In the genomic region with DNA sequence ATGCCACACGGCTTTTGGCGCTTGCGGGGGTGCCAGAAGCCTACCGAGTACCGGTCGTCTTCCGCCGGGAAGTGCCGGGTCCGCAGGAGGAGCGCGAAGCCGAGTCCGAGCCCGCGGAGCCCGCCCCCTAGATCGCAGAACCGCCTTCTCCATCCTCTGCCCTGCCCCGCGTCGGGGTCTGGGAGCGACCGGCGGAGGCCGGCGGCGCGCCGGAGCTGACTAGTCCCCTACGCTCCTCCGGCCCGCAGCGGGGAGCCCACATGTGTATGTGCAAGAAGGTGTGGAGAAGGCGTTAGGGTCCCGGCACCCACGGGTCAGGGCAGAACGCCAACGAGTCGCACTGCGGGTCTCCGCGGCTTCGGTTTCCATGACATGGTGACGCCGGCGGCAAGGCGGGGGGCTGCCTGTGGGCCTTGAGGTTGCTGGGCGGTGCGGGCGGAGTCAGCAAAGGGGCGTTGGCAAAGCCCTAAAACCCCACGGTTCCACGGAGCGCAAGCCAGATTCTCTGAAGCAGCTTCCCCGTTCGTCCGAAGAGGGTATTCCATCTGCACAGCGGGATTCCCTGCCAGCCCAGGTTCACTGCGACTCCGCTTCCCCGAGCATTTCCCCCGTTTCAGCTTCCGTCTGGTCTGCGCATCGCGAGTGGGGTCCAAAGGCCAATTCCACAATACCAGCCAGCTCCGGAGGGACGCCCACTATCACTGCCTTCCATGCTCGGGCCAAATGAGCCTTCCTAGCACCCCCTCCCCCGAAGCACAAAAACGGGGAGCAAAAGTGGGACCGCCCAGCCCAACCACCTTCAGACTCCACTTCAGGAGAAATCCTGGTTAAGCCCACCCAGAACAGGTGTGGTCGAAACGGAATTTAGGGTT, we compare ENCODE assay signal across 8 cellular contexts. TPM values are rescaled to one million over a fixed set of nuclear protein-coding genes. Genes with fewer than 3 reads are reported as not detected.
DNase-seq lines count a peak whose midpoint lies in the region; ATAC-seq, FAIRE-seq and TF ChIP-seq lines count a peak whose summit lies in the region.

No MANE protein-coding gene starts in this region.

- H3K27ac Mint-ChIP-seq in CD8-positive, alpha-beta T cell, result no peak overlapping the region
- peak overlapping the region; percentile 86 for H3K27ac Mint-ChIP-seq in astrocyte (ENCODE audit: unreplicated experiment)

- no peak overlapping the region for H3K27ac ChIP-seq in CD8-positive, alpha-beta T cell (ENCODE audit: low read depth, low read length)
- H3K27ac ChIP-seq in HUES48 (ENCODE audit: low read depth, low read length) (no peak overlapping the region), astrocyte (ENCODE audit: low read depth, low read length) (no peak overlapping the region), muscle layer of duodenum (ENCODE audit: low read length) (no peak overlapping the region)

- POLR2A ChIA-PET in CD8-positive, alpha-beta T cell (lab: Charles Lee), result no interaction called here

- H3K9ac ChIP-seq in HUES48 (ENCODE audit: low read depth, low read length) (no peak overlapping the region), astrocyte (ENCODE audit: low read length) (no peak overlapping the region)

- CTCF ChIA-PET in CD8-positive, alpha-beta T cell (lab: Charles Lee), result no interaction called here

- H3K36me3 ChIP-seq in CD8-positive, alpha-beta T cell (ENCODE audit: insufficient read depth, low read length), result no peaks in the 10 kb centered on the region
- H3K36me3 ChIP-seq in HUES48 (ENCODE audit: control insufficient read depth, insufficient read depth, low read length) (no peaks in the 10 kb centered on the region), astrocyte (ENCODE audit: insufficient read depth, low read length) (no peaks in the 10 kb centered on the region), muscle layer of duodenum (ENCODE audit: control insufficient read depth in 1 of 2, insufficient read depth in 2 of 2, low read length in 2 of 2) (no peaks in the 10 kb centered on the region)

- intact Hi-C loops in CD8-positive, alpha-beta T cell (cut with DNase I, micrococcal nuclease), result loop anchor here in 1 of 2 experiments (5.0 kb wide), 1 partner anchor 398 kb away; no protein-coding TSS in a partner anchor

- peaks cover 79% of the 10 kb centered on the region for H3K4me1 ChIP-seq in CD8-positive, alpha-beta T cell (ENCODE audit: insufficient read depth, low read length)
- peaks cover 56% of the 10 kb centered on the region for H3K4me1 ChIP-seq in HUES48 (ENCODE audit: control insufficient read depth, insufficient read depth, low read length)
- peaks cover 27% of the 10 kb centered on the region for H3K4me1 ChIP-seq in astrocyte (ENCODE audit: insufficient read depth, low read length)
- peaks cover 0 to 77% of the 10 kb centered on the region in 2 donors for H3K4me1 ChIP-seq in muscle layer of duodenum (ENCODE audit: control insufficient read depth in 1 of 2, insufficient read depth in 2 of 2, low read length in 2 of 2)

- H3K4me2 ChIP-seq in astrocyte (ENCODE audit: low read length), result peak overlapping the region; percentile 70

- no peaks in the 10 kb centered on the region for H3K9me3 ChIP-seq in CD8-positive, alpha-beta T cell (ENCODE audit: low read length)
- H3K9me3 ChIP-seq in HUES48 (ENCODE audit: control insufficient read depth, insufficient read depth, low read length) (no peaks in the 10 kb centered on the region), astrocyte (ENCODE audit: insufficient read depth, low read depth, low read length) (peaks cover 11% of the 10 kb centered on the region), muscle layer of duodenum (ENCODE audit: control insufficient read depth in 1 of 2, low read length in 2 of 2) (no peaks in the 10 kb centered on the region)

- H3K27me3 Mint-ChIP-seq in CD8-positive, alpha-beta T cell (ENCODE audit: low read depth), result peaks cover 83% of the 10 kb centered on the region
- peaks cover 63% of the 10 kb centered on the region for H3K27me3 Mint-ChIP-seq in astrocyte (ENCODE audit: low read depth, unreplicated experiment)

- no peaks in the 10 kb centered on the region for H3K36me3 Mint-ChIP-seq in CD8-positive, alpha-beta T cell
- peaks cover 14% of the 10 kb centered on the region for H3K36me3 Mint-ChIP-seq in astrocyte (ENCODE audit: low read depth, unreplicated experiment)

- peaks cover 68% of the 10 kb centered on the region for H3K4me1 Mint-ChIP-seq in CD8-positive, alpha-beta T cell (ENCODE audit: low read depth)
- H3K4me1 Mint-ChIP-seq in astrocyte (ENCODE audit: low read depth, unreplicated experiment), result peaks cover 20% of the 10 kb centered on the region

- FAIRE-seq in astrocyte (lab: Jason Lieb, UNC), result no peak

- ATAC-seq in CD8-positive, alpha-beta T cell, result peak; percentile 21
- ATAC-seq in GM19452 (IDR thresholded peaks at IDR 0.05; ENCODE audit: unreplicated experiment), result no peak

- DNase-seq in CD8-positive, alpha-beta T cell, result peak in 2 of 7 experiments; percentile 38 to 59
- DNase-seq in astrocyte (ENCODE audit: low read depth) (no peak), Ammon's horn (ENCODE audit: low spot score) (no peak), OCI-M2 (lab: John Stamatoyannopoulos, UW; ENCODE audit: unreplicated experiment) (no peak)
- DNase-seq in stimulated activated CD4-positive, alpha-beta T cell treated with anti-CD3 and anti-CD28 coated beads, Interleukin-4, amount 100 ng/mL, for 24 hours, result no peak

- H3K27me3 ChIP-seq in CD8-positive, alpha-beta T cell (ENCODE audit: insufficient read depth, low read length), result peaks cover 96% of the 10 kb centered on the region
- H3K27me3 ChIP-seq in HUES48 (ENCODE audit: control insufficient read depth, insufficient read depth, low read length), result peaks cover 100% of the 10 kb centered on the region
- H3K27me3 ChIP-seq in astrocyte (ENCODE audit: insufficient read depth, low read length), result peaks cover 98% of the 10 kb centered on the region
- peaks cover 97% of the 10 kb centered on the region for H3K27me3 ChIP-seq in muscle layer of duodenum (ENCODE audit: low read depth, low read length)

- no peaks in the 10 kb centered on the region for H3K79me2 ChIP-seq in astrocyte (ENCODE audit: insufficient read depth, low read length)

- no peak for TF ChIP-seq CTCF in CD8-positive, alpha-beta T cell (IDR thresholded peaks at IDR 0.05)
- no peak for TF ChIP-seq CTCF in astrocyte (IDR thresholded peaks at IDR 0.05; ENCODE audit: insufficient read depth, low read depth, low read length)

- peak overlapping the region; percentile 60 for H3K4me3 Mint-ChIP-seq in CD8-positive, alpha-beta T cell
- peak overlapping the region; percentile 88 for H3K4me3 Mint-ChIP-seq in astrocyte (ENCODE audit: unreplicated experiment)

- H3K4me3 ChIP-seq in CD8-positive, alpha-beta T cell (ENCODE audit: low read depth, low read length), result peak overlapping the region; percentile 18
- H3K4me3 ChIP-seq in HUES48 (ENCODE audit: low read depth, low read length) (peak overlapping the region; percentile 65), astrocyte (ENCODE audit: insufficient read depth, low read depth, low read length) (no peak overlapping the region), muscle layer of duodenum (ENCODE audit: low read depth in 1 of 2, low read length in 2 of 2) (peak overlapping the region; percentile 3 to 7)

- H4K20me1 ChIP-seq in astrocyte (ENCODE audit: insufficient read depth, low read length), result peaks cover 46% of the 10 kb centered on the region

- no peaks in the 10 kb centered on the region for H3K9me3 Mint-ChIP-seq in CD8-positive, alpha-beta T cell
- peaks cover 13% of the 10 kb centered on the region for H3K9me3 Mint-ChIP-seq in astrocyte (ENCODE audit: unreplicated experiment)

- H2AFZ ChIP-seq in astrocyte (ENCODE audit: low read depth, low read length), result peak overlapping the region; percentile 30

RNA-seq across cellular contexts. Expression of a gene that starts 2.3 kb away (rescaled TPM):
- total RNA-seq in CD8-positive, alpha-beta T cell, result not detected
- total RNA-seq in astrocyte, result 10.8 and 11.8 TPM in 2 replicates

RNA-seq across cellular contexts. Expression of a gene that starts 13.8 kb away (rescaled TPM):
- 10 to 100 TPM; 49.5 to 51.5 TPM for total RNA-seq in CD8-positive, alpha-beta T cell
- 47.1 and 49.1 TPM in 2 replicates for total RNA-seq in astrocyte

Comparison
In these comparisons a context has a peak if more than half of its experiments do, and no peak if none do; other contexts are left out.
1. RNA of a gene that starts 2.3 kb away (total RNA-seq): 10.8 to 11.8 TPM in astrocyte; not detected in CD8-positive, alpha-beta T cell; every median in the first group is over 10 times any median in the second.